ENCODE assay signal across 12 cellular contexts in the genomic region with DNA sequence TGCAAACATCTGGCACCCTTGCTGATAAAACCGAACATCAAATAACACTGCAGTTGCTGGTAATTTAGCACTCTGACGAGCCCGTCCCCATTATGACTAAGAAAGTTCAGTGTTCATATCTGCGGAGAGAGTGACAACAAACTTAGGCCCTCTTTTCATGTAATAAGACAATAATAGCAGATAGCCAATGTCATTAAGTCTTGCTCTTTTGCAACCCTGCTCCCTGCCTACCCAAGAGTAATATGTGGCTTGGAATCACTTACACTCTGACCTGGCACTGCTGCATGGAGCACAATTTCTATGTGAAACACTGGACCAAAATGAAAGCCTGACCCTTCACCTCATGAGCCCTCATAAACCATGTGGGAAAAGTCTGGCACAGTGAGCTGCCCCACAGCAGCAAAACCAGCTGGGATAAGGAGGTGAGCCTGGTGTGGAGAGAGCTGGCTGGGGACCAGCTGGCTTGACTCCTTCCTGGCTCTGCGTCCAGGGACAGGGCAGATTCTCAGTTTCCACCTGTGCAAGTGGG.
DNase-seq lines count a peak whose midpoint lies in the region; ATAC-seq and TF ChIP-seq lines count a peak whose summit lies in the region.
"Had no signal": no experiment of that assay in that cellular context is flagged by ENCODE, and none has a peak within 500 bp of the region (broad histone marks: within the 10 kb centered on the region; RNA-seq: fewer than 3 reads in every experiment).

No MANE protein-coding gene starts in this region.

- H3K27ac ChIP-seq in left lung: no peak overlapping the region
- H3K27ac ChIP-seq in thyroid gland: no peak overlapping the region
- no peak overlapping the region for H3K27ac ChIP-seq in mesendoderm (ENCODE audit: low read depth, low read length)
- H3K27ac ChIP-seq: spleen had no signal

- no peak overlapping the region for H3K56ac ChIP-seq in mesendoderm (ENCODE audit: low read length)

- H2AK5ac ChIP-seq in mesendoderm (ENCODE audit: low read length): no peak overlapping the region

- peak; percentile 63 for ATAC-seq in left lung
- no peak for ATAC-seq in GM21447 (IDR thresholded peaks at IDR 0.05; ENCODE audit: unreplicated experiment)
- no peak for ATAC-seq in GM21515 (IDR thresholded peaks at IDR 0.05; ENCODE audit: unreplicated experiment)
- ATAC-seq: HCT116 had no signal

- no peak for TF ChIP-seq POLR2A in thyroid gland (IDR thresholded peaks at IDR 0.05)

- H3K9ac ChIP-seq in mesendoderm (ENCODE audit: low read length): no peak overlapping the region

- no peak overlapping the region for H4K5ac ChIP-seq in mesendoderm (ENCODE audit: low read length)

- no peak overlapping the region for H3K4ac ChIP-seq in mesendoderm (ENCODE audit: low read depth, low read length)

- no peak overlapping the region for H3K4me2 ChIP-seq in mesendoderm (ENCODE audit: low read length)

- no peak overlapping the region for H4K8ac ChIP-seq in mesendoderm (ENCODE audit: low read depth, low read length)

- no peak overlapping the region for H2BK120ac ChIP-seq in mesendoderm (ENCODE audit: low read depth, low read length)

- H2BK5ac ChIP-seq in mesendoderm (ENCODE audit: low read length): no peak overlapping the region

- H3K18ac ChIP-seq in mesendoderm (ENCODE audit: low read length): no peak overlapping the region

- H3K79me1 ChIP-seq in mesendoderm (ENCODE audit: low read length): no peaks in the 10 kb centered on the region

- no peak for TF ChIP-seq CTCF in left lung (IDR thresholded peaks at IDR 0.05)
- TF ChIP-seq CTCF in thyroid gland (IDR thresholded peaks at IDR 0.05): no peak

- DNase-seq in NCI-H2029 treated with DMSO at 0.1 percent for 48 hours (lab: John Stamatoyannopoulos, UW) (peak; percentile 50), cerebellum (ENCODE audit: low spot score) (peak; percentile 62), left lung (no peak), thyroid gland (peak; percentile 84 to 90), mesendoderm (no peak)
- DNase-seq: activated CD4-positive, alpha-beta T cell treated with anti-CD3 and anti-CD28 coated beads, Interleukin-2, amount 10 ng/mL, durations not matched to agents 7 days and 5 days; activated naive CD4-positive, alpha-beta T cell treated with anti-CD3 and anti-CD28 coated beads, Interleukin-2, amount 50 U/mL, for 16 hours; MM.1S; spleen had no signal

- H3K36me3 ChIP-seq in left lung: peaks cover 0 to 34% of the 10 kb centered on the region in 2 donors
- no peaks in the 10 kb centered on the region for H3K36me3 ChIP-seq in thyroid gland
- H3K36me3 ChIP-seq in mesendoderm (ENCODE audit: control insufficient read depth, insufficient read depth, low read length): no peaks in the 10 kb centered on the region

- peaks cover 0 to 20% of the 10 kb centered on the region in 2 donors for H3K4me1 ChIP-seq in left lung
- peaks cover 7 to 13% of the 10 kb centered on the region in 2 donors for H3K4me1 ChIP-seq in thyroid gland
- H3K4me1 ChIP-seq in mesendoderm (ENCODE audit: control insufficient read depth, low read depth, low read length): no peaks in the 10 kb centered on the region

- no peak overlapping the region for H2BK15ac ChIP-seq in mesendoderm (replicated peaks; ENCODE audit: low read depth)

- WGBS in thyroid gland, 2 donors: 71 to 78% methylated on average over 5 of the region's 5 CpGs
- no CpG with 5 or more reads among the region's 5 CpGs for WGBS in mesendoderm (ENCODE audit: extremely low coverage, insufficient coverage, low lambda C conversion rate)

- H3K9me3 ChIP-seq in left lung (no peaks in the 10 kb centered on the region), thyroid gland (no peaks in the 10 kb centered on the region)

- H3K4me3 ChIP-seq in left lung (no peak overlapping the region), thyroid gland (replicated peaks in 1 of 3) (no peak overlapping the region), mesendoderm (ENCODE audit: low read length) (no peak overlapping the region)
- H3K4me3 ChIP-seq: spleen had no signal

- H3K79me2 ChIP-seq in mesendoderm (ENCODE audit: control insufficient read depth, insufficient read depth, low read length): no peaks in the 10 kb centered on the region

- intact Hi-C loops in left lung (cut with DNase I): no loop called here
- intact Hi-C loops in thyroid gland (cut with DNase I): no loop called here

- H3K23ac ChIP-seq in mesendoderm (ENCODE audit: low read length): no peak overlapping the region

- H3K27me3 ChIP-seq in left lung: no peaks in the 10 kb centered on the region
- no peaks in the 10 kb centered on the region for H3K27me3 ChIP-seq in thyroid gland
- H3K27me3 ChIP-seq in mesendoderm (ENCODE audit: insufficient read depth, low read length, poor library complexity): no peaks in the 10 kb centered on the region
- H3K27me3 ChIP-seq: spleen had no signal

Comparison
In these comparisons a context has a peak if more than half of its experiments do, and no peak if none do; other contexts are left out.
1. DNase-seq: peak in NCI-H2029 treated with DMSO at 0.1 percent for 48 hours (single experiment), cerebellum (single experiment) and thyroid gland (2 of 2); none in left lung (0 of 2) and mesendoderm (single experiment).